10 cellular contexts compared by ENCODE assay signal in the genomic region with DNA sequence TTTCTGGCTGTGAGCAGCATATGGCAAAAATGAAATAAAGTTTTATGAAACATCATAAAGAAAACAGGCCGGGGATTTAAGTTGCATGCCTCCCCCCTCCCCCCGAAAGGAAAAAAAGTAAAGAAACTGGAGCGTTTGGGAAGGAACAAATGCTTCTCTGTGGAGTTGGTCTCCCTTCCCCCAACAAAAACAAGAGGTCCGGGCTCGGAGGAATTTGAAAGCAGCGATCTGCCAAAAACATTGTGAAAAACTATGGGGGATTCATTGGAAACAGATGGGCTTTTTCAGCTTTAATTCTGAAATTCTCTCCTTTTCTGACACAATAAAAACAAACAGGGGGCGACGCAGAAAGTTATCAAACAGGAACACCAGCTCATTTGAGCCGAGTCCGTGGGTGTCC. TPM values are rescaled to one million over a fixed set of nuclear protein-coding genes. Genes with fewer than 3 reads are reported as not detected.
DNase-seq lines count a peak whose midpoint lies in the region; ATAC-seq and TF ChIP-seq lines count a peak whose summit lies in the region.
"Had no signal": no experiment of that assay in that cellular context is flagged by ENCODE, and none has a peak within 500 bp of the region (broad histone marks: within the 10 kb centered on the region; RNA-seq: fewer than 3 reads in every experiment).

No MANE protein-coding gene starts in this region.

- H3K27ac ChIP-seq in heart left ventricle (peak overlapping the region; percentile 50 to 91 (median 80)), duodenal mucosa (ENCODE audit: low read depth, low read length) (no peak overlapping the region), muscle layer of colon (ENCODE audit: low read depth, low read length) (peak overlapping the region; percentile 99), vagina (peak overlapping the region; percentile 95)

- intact Hi-C loops in heart left ventricle (cut with DNase I), result loop anchor here in 1 of 10 donors (5.0 kb wide), 1 partner anchor 40 kb away; no protein-coding TSS in a partner anchor
- intact Hi-C loops in Right ventricle myocardium inferior (cut with DNase I), result loop anchor here (5.0 kb wide), 1 partner anchor 40 kb away; no protein-coding TSS in a partner anchor
- intact Hi-C loops in vagina (cut with DNase I), result no loop called here

- H3K27me3 ChIP-seq in heart left ventricle (peaks cover 0 to 42% (median 0%) of the 10 kb centered on the region in 9 donors), duodenal mucosa (ENCODE audit: control insufficient read depth in 1 of 2, insufficient read depth in 2 of 2, low read length in 2 of 2) (peaks cover 33 to 38% of the 10 kb centered on the region in 2 donors), muscle layer of colon (ENCODE audit: control insufficient read depth in 1 of 2, insufficient read depth in 2 of 2, low read length in 2 of 2) (peaks cover 0 to 6% of the 10 kb centered on the region in 2 donors), vagina (no peaks in the 10 kb centered on the region)

- H3K36me3 ChIP-seq in heart left ventricle (no peaks in the 10 kb centered on the region), duodenal mucosa (ENCODE audit: control insufficient read depth in 1 of 2, insufficient read depth in 2 of 2, low read length in 2 of 2) (no peaks in the 10 kb centered on the region), muscle layer of colon (ENCODE audit: insufficient read depth, low read length) (no peaks in the 10 kb centered on the region), vagina (no peaks in the 10 kb centered on the region)

- CTCF ChIA-PET in GM10248 (lab: Yijun Ruan, JAX), result no interaction called here

- WGBS in heart left ventricle, 4 donors, result 1 to 3% (median 3%) methylated on average over 10 of the region's 10 CpGs

- POLR2A ChIA-PET in GM10248 (lab: Yijun Ruan, JAX), result no interaction called here

- DNase-seq in heart left ventricle (no peak), Right ventricle myocardium inferior (ENCODE audit: missing footprints) (no peak), vagina (ENCODE audit: extremely low spot score in 2 of 2) (no peak), GM10248 (ENCODE audit: extremely low spot score) (no peak), DMS53 treated with DMSO at 0.1 percent for 48 hours (lab: John Stamatoyannopoulos, UW; ENCODE audit: unreplicated experiment) (no peak)
- DNase-seq: activated T-cell treated with anti-CD3 and anti-CD28 coated beads, Interleukin-2, amount 50 U/mL, for 48 hours had no signal

- ATAC-seq in heart left ventricle, result peak in 2 of 4 donors; percentile 13 to 35
- ATAC-seq in Right ventricle myocardium inferior, result no peak
- ATAC-seq in GM18907 (IDR thresholded peaks at IDR 0.05; ENCODE audit: unreplicated experiment), result no peak

- H3K9me3 ChIP-seq in heart left ventricle, result no peaks in the 10 kb centered on the region
- no peaks in the 10 kb centered on the region for H3K9me3 ChIP-seq in duodenal mucosa (ENCODE audit: control insufficient read depth in 1 of 2, low read length in 2 of 2)
- H3K9me3 ChIP-seq in muscle layer of colon (ENCODE audit: low read length), result no peaks in the 10 kb centered on the region
- H3K9me3 ChIP-seq in vagina, result no peaks in the 10 kb centered on the region

- H3K4me3 ChIP-seq in heart left ventricle (peak overlapping the region; percentile 59 to 77 (median 66)), duodenal mucosa (ENCODE audit: low read depth in 1 of 2, low read length in 2 of 2) (peak overlapping the region; percentile 44 to 53), muscle layer of colon (ENCODE audit: low read depth in 1 of 2, low read length in 2 of 2) (peak overlapping the region; percentile 86 to 92), vagina (peak overlapping the region; percentile 72 to 93)

- no peak for TF ChIP-seq POLR2A in heart left ventricle (IDR thresholded peaks at IDR 0.05)
- TF ChIP-seq POLR2A in vagina (IDR thresholded peaks at IDR 0.05), result no peak

- TF ChIP-seq CTCF in heart left ventricle (IDR thresholded peaks at IDR 0.05) (no peak), vagina (IDR thresholded peaks at IDR 0.05) (no peak), GM10248 (IDR thresholded peaks at IDR 0.05; ENCODE audit: control extremely low read depth, extremely low read depth, low read depth, missing control alignments) (no peak)

- peaks cover 0 to 45% (median 17%) of the 10 kb centered on the region in 12 donors for H3K4me1 ChIP-seq in heart left ventricle
- H3K4me1 ChIP-seq in duodenal mucosa (ENCODE audit: control insufficient read depth in 1 of 2, insufficient read depth in 2 of 2, low read length in 2 of 2), result no peaks in the 10 kb centered on the region
- peaks cover 62% of the 10 kb centered on the region for H3K4me1 ChIP-seq in muscle layer of colon (ENCODE audit: insufficient read depth, low read length)
- H3K4me1 ChIP-seq in vagina, result peaks cover 64% of the 10 kb centered on the region

- H3K9ac ChIP-seq in duodenal mucosa (ENCODE audit: low read depth in 1 of 2, low read length in 2 of 2) (no peak overlapping the region), muscle layer of colon (ENCODE audit: low read length) (peak overlapping the region; percentile 84)

RNA-seq across cellular contexts. Expression of a gene that starts 17.0 kb away (rescaled TPM):
- total RNA-seq in heart left ventricle, result 10 to 100 TPM; 10.2 to 20.8 (median 14.8) TPM
- 10 to 100 TPM in 1 of 2 donors, 1 to 10 TPM in 1; 4.7 to 15.2 TPM for polyA plus RNA-seq in heart left ventricle
- 35.2 TPM for total RNA-seq in Right ventricle myocardium inferior
- 21.6 TPM for total RNA-seq in vagina
- total RNA-seq: HT1080 had no signal
